9 cellular contexts compared by ENCODE assay signal in the genomic region with DNA sequence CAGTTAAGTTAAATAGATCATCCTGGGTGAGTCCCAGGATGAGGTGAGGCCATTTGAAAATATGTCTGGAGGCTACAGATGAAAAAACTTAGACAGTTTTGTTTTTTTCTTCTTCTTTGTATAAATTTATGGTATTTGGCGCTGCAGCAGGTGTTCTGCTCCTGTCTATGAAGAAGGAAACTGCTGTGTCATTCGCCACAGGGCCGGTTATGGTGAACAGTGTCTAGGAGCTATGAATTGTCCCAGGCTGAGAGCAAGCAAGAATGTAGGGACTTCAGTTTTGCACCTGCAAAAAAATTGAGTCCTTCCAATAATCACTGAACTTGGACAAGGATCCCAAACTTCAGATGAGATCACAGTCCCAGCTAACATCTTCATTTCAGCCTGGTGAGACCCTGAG.
"Had no signal": no experiment of that assay in that cellular context is flagged by ENCODE, and none has a peak within 500 bp of the region (broad histone marks: within the 10 kb centered on the region; RNA-seq: fewer than 3 reads in every experiment).

No MANE protein-coding gene starts in this region.

- DNase-seq: GM23248, GOT3, H9, HCEC 1CT, KG1 had no signal

- H3K27ac ChIP-seq: GM23248, HL-60 had no signal

- ATAC-seq: HepG2 had no signal

- H3K9ac ChIP-seq: GM23248 had no signal

- FAIRE-seq: H54, HepG2 had no signal

- H3K4me3 Mint-ChIP-seq: H9, IgD-negative memory B cell had no signal

- H3K36me3 Mint-ChIP-seq: IgD-negative memory B cell had no signal

- H3K27ac Mint-ChIP-seq: H9, IgD-negative memory B cell had no signal

- H3K27me3 Mint-ChIP-seq: IgD-negative memory B cell had no signal

- H2AFZ ChIP-seq: GM23248 had no signal

- H3K4me1 Mint-ChIP-seq: H9, IgD-negative memory B cell had no signal

- H3K4me3 ChIP-seq: GM23248 had no signal
